In genomic region chr15:74937602-74938371, GRCh38 we compare ENCODE assay signal across 1 cellular context.
TF ChIP-seq lines count a peak whose summit lies in the region.

Gene COX5A, minus strand, starts transcription at chr15:74938073. Its CDS starts 59 bp downstream, at chr15:74938014.

TF ChIP-seq in K562, 482 proteins besides CTCF, POLR2A, EP300 and RAD21 (continued from another document and continues in another):
- peak in 1 of 2 experiments; percentile 88; a peak in 2 of 4 replicates for TF ChIP-seq ZNF639 (CRISPR knock-in tag; conservative IDR thresholded peaks at IDR 0.05 in 1 of 2, IDR thresholded peaks at IDR 0.05 in 1 of 2)
- no peak for TF ChIP-seq ZNF445 (CRISPR knock-in tag; IDR thresholded peaks at IDR 0.05; ENCODE audit: low read depth)
- TF ChIP-seq IRF2 (CRISPR knock-in tag; IDR thresholded peaks at IDR 0.05), result peak; percentile 35; the same call in 1 of the 2 replicates
- TF ChIP-seq BDP1 (IDR thresholded peaks at IDR 0.05; ENCODE audit: insufficient read depth, insufficient read length), result no peak
- no peak for TF ChIP-seq CBX2 (IDR thresholded peaks at IDR 0.05; ENCODE audit: insufficient read depth, low read length, poor library complexity, severe bottlenecking)
- 0 out of 2 replicates have a peak, but pooled peaks have one; percentile 78 for TF ChIP-seq ZNF124 (CRISPR knock-in tag; IDR thresholded peaks at IDR 0.05)
- TF ChIP-seq NEUROD1 (IDR thresholded peaks at IDR 0.05; ENCODE audit: borderline replicate concordance, low read depth, low read length, partially characterized antibody), result peak; percentile 79
- no peak for TF ChIP-seq ARNT (IDR thresholded peaks at IDR 0.05)
- 0 out of 2 replicates have a peak, but pooled peaks have one; percentile 9 for TF ChIP-seq ZNF384 (IDR thresholded peaks at IDR 0.05; ENCODE audit: low read depth, low read length)
- peak; percentile 77 for TF ChIP-seq HNRNPLL (IDR thresholded peaks at IDR 0.05; ENCODE audit: low read depth, low read length, poor library complexity, severe bottlenecking)
- TF ChIP-seq ZNF175 (CRISPR knock-in tag; IDR thresholded peaks at IDR 0.05; ENCODE audit: low read depth), result no peak
- no peak for TF ChIP-seq SRSF1 (IDR thresholded peaks at IDR 0.05; ENCODE audit: low read depth, low read length)
- no peak for TF ChIP-seq ZNF318 (IDR thresholded peaks at IDR 0.05; ENCODE audit: borderline replicate concordance in 1 of 2, low read depth in 1 of 2)
- TF ChIP-seq PHF8 (IDR thresholded peaks at IDR 0.05; ENCODE audit: borderline replicate concordance, low read length), result peak; percentile 92; the same call in 1 of the 2 replicates
- 0 out of 2 replicates have a peak, but pooled peaks have one; percentile 46 for TF ChIP-seq HDAC2 (IDR thresholded peaks at IDR 0.05)
- TF ChIP-seq PRPF4 (IDR thresholded peaks at IDR 0.05; ENCODE audit: insufficient read depth, low read depth, low read length, poor library complexity, severe bottlenecking), result peak; percentile 71
- TF ChIP-seq RFX7 (CRISPR knock-in tag; IDR thresholded peaks at IDR 0.05), result no peak
- peak; percentile 79 for TF ChIP-seq SIN3B (IDR thresholded peaks at IDR 0.05; ENCODE audit: low read depth)
- peak; percentile 82 for TF ChIP-seq E2F5 (CRISPR knock-in tag; IDR thresholded peaks at IDR 0.05)
- TF ChIP-seq SMAD4 (CRISPR knock-in tag; conservative IDR thresholded peaks at IDR 0.05), result peak; percentile 63; the same call in 1 of the 2 replicates
- TF ChIP-seq ZNF609 (CRISPR knock-in tag; IDR thresholded peaks at IDR 0.05; ENCODE audit: borderline replicate concordance), result peak; percentile 61; the same call in 1 of the 2 replicates
- peak; percentile 80 for TF ChIP-seq L3MBTL2 (IDR thresholded peaks at IDR 0.05)
- no peak for TF ChIP-seq EWSR1 (IDR thresholded peaks at IDR 0.05; ENCODE audit: borderline replicate concordance, low read depth, partially characterized antibody)
- no peak for TF ChIP-seq CHCHD3 (CRISPR knock-in tag; IDR thresholded peaks at IDR 0.05)
- TF ChIP-seq FOXP4 (CRISPR knock-in tag; IDR thresholded peaks at IDR 0.05; ENCODE audit: borderline replicate concordance), result peak; percentile 67; the same call in 1 of the 2 replicates
- no peak for TF ChIP-seq NBN (IDR thresholded peaks at IDR 0.05; ENCODE audit: low read depth)
- no peak for TF ChIP-seq POLR2AphosphoS2 (IDR thresholded peaks at IDR 0.05; ENCODE audit: low read length)
- 0 out of 2 replicates have a peak, but pooled peaks have one; percentile 55 for TF ChIP-seq NR2C1 (IDR thresholded peaks at IDR 0.05)
- peak; percentile 56; the same call in 1 of the 2 replicates for TF ChIP-seq NR2C1 (tag; IDR thresholded peaks at IDR 0.05)
- TF ChIP-seq, protein P1, sequence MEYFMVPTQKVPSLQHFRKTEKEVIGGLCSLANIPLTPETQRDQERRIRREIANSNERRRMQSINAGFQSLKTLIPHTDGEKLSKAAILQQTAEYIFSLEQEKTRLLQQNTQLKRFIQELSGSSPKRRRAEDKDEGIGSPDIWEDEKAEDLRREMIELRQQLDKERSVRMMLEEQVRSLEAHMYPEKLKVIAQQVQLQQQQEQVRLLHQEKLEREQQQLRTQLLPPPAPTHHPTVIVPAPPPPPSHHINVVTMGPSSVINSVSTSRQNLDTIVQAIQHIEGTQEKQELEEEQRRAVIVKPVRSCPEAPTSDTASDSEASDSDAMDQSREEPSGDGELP (CRISPR knock-in tag; IDR thresholded peaks at IDR 0.05; ENCODE audit: borderline replicate concordance), result peak; percentile 89
- no peak for TF ChIP-seq FOXJ2 (tag; IDR thresholded peaks at IDR 0.05)
- TF ChIP-seq, protein P2, sequence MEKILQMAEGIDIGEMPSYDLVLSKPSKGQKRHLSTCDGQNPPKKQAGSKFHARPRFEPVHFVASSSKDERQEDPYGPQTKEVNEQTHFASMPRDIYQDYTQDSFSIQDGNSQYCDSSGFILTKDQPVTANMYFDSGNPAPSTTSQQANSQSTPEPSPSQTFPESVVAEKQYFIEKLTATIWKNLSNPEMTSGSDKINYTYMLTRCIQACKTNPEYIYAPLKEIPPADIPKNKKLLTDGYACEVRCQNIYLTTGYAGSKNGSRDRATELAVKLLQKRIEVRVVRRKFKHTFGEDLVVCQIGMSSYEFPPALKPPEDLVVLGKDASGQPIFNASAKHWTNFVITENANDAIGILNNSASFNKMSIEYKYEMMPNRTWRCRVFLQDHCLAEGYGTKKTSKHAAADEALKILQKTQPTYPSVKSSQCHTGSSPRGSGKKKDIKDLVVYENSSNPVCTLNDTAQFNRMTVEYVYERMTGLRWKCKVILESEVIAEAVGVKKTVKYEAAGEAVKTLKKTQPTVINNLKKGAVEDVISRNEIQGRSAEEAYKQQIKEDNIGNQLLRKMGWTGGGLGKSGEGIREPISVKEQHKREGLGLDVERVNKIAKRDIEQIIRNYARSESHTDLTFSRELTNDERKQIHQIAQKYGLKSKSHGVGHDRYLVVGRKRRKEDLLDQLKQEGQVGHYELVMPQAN (IDR thresholded peaks at IDR 0.05; ENCODE audit: borderline replicate concordance), result no peak
- TF ChIP-seq ZBTB7A (IDR thresholded peaks at IDR 0.05; ENCODE audit: borderline replicate concordance, control insufficient read depth, low read depth, low read length), result peak; percentile 69
- TF ChIP-seq SLC30A9 (CRISPR knock-in tag; IDR thresholded peaks at IDR 0.05), result no peak
- peak; percentile 98 for TF ChIP-seq CREM (IDR thresholded peaks at IDR 0.05; ENCODE audit: low read depth)
- TF ChIP-seq ZNF561 (CRISPR knock-in tag; conservative IDR thresholded peaks at IDR 0.05), result no peak
